Comparison of ENCODE assay signal across 1 cellular context in the genomic region with DNA sequence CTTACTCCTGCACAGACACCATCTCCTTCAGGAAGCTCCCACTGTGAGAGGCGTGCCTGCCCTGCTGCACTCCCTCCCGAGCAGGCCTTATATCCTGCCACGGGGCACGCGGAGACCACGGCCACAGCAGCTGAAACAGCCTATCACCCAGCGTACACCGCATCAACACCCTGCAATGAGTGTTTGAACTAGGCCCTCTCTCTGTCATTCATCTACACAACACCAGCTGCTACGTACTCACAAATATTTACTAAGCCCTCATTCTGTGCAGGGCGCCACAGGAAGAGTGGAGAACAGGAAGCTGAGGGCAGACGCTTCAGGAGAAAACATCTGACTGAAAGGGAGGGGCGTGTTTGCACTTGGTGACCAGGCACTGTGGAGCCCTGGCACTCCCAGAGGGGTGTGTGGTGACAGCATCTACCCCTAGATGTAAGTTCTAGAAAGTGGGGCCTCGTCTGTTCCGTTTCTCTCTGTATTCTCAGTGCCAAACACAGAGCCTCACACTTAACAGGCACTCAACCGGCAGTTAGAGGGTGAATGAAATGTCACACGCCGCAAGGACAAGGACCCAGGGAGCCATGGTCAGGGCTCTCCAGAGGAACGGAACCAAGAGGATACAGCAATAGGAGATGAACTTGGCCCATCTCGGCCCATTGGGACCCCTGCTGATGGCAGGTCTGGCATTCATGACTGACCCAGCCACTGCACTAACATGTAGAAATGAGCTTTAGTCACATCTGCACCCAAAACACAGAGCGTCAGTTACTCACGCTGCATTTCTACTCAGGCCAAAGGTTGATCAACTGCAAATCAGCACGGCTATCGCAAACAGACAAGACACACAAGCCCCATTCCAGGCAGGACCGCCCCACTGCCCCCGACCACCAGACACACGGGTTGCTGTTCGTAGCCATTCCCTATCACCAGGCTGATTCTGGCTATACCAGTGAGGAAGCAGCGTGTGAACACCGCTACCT.
TF ChIP-seq lines count a peak whose summit lies in the region.

No MANE protein-coding gene starts in this region.

TF ChIP-seq in HEK293T, 16 proteins besides CTCF, POLR2A, EP300 and RAD21 (continued from another document):
- no peak for TF ChIP-seq SUZ12 (IDR thresholded peaks at IDR 0.05)
